In the genomic region with DNA sequence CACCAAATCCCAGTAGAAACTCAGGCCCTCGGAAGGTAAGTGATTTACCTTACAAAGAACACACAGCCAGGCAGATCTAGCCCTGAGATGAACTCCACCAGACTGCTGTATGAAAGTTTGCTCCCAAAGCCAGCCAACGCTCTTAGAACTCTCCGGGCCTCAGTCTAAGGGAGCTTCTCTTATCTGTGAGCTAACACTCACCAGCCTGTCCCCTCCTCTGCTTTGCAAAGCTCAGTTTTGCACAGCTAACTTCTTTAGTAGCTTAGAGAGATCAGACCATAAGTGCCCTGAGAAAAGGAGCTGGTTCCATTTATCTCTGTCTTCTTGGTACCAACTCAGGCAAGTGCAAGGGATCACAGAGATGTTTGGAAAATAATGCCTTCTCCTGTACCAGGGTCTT, we compare ENCODE assay signal across 23 cellular contexts.
"Had no signal": no experiment of that assay in that cellular context is flagged by ENCODE, and none has a peak within 500 bp of the region (broad histone marks: within the 10 kb centered on the region; RNA-seq: fewer than 3 reads in every experiment).

No MANE protein-coding gene starts in this region.

- H3K4me3 Mint-ChIP-seq: activated CD4-positive, alpha-beta T cell treated with anti-CD3 and anti-CD28 coated beads for 36 hours; endodermal cell; nephron; stimulated activated naive CD8-positive, alpha-beta T cell treated with anti-CD3 and anti-CD28 coated beads, Interleukin-15, Interleukin-2, amounts not matched to agents 100 ng/mL and 50 ng/mL, for 24 hours; T-helper 17 cell had no signal

- DNase-seq: activated CD4-positive, alpha-beta T cell treated with anti-CD3 and anti-CD28 coated beads for 36 hours; activated CD4-positive, alpha-beta T cell treated with anti-CD3 and anti-CD28 coated beads, Interleukin-2, amount 50 U/mL, for 4 hours; activated CD4-positive, CD25-positive, alpha-beta regulatory T cell; activated gamma-delta T cell treated with Interleukin-2 at 50 U/mL for 16 hours; activated naive CD4-positive, alpha-beta T cell treated with anti-CD3 and anti-CD28 coated beads, Interleukin-2, amount 50 U/mL, for 16 hours; activated T-cell treated with anti-CD3 and anti-CD28 coated beads, Interleukin-2, amount 50 U/mL, for 1 hour; amniotic stem cell; brain microvascular endothelial cell; caudate nucleus; endodermal cell; left ventricle myocardium inferior; right lobe of liver; stimulated activated CD4-positive, alpha-beta T cell treated with anti-CD3 and anti-CD28 coated beads, Interleukin-2, amount 100 ng/mL, for 48 hours; T-helper 17 cell; T1000; trophoblast cell had no signal

- ATAC-seq: activated CD4-positive, alpha-beta T cell treated with anti-CD3 and anti-CD28 coated beads for 36 hours; esophagus mucosa; right lobe of liver; T-helper 17 cell had no signal

- H3K4me3 ChIP-seq: heart right ventricle, left ventricle myocardium inferior, lung, right lobe of liver, thoracic aorta, vagina had no signal

- H3K9me3 Mint-ChIP-seq: endodermal cell; nephron; stimulated activated naive CD8-positive, alpha-beta T cell treated with anti-CD3 and anti-CD28 coated beads, Interleukin-15, Interleukin-2, amounts not matched to agents 100 ng/mL and 50 ng/mL, for 24 hours had no signal

- H3K27me3 Mint-ChIP-seq: stimulated activated naive CD8-positive, alpha-beta T cell treated with anti-CD3 and anti-CD28 coated beads, Interleukin-15, Interleukin-2, amounts not matched to agents 100 ng/mL and 50 ng/mL, for 24 hours had no signal

- H3K27ac ChIP-seq: brain microvascular endothelial cell, heart right ventricle, left ventricle myocardium inferior, right lobe of liver, thoracic aorta, vagina had no signal

- H3K9me3 ChIP-seq: heart right ventricle, left ventricle myocardium inferior, right lobe of liver, thoracic aorta, vagina had no signal

- H3K27me3 ChIP-seq: brain microvascular endothelial cell, heart right ventricle, right lobe of liver, vagina had no signal

- H3K36me3 ChIP-seq: brain microvascular endothelial cell, heart right ventricle, left ventricle myocardium inferior, right lobe of liver, thoracic aorta, vagina had no signal

- H3K27ac Mint-ChIP-seq: activated CD4-positive, alpha-beta T cell treated with anti-CD3 and anti-CD28 coated beads for 36 hours; endodermal cell; nephron; T-helper 17 cell had no signal
